In the genomic region with DNA sequence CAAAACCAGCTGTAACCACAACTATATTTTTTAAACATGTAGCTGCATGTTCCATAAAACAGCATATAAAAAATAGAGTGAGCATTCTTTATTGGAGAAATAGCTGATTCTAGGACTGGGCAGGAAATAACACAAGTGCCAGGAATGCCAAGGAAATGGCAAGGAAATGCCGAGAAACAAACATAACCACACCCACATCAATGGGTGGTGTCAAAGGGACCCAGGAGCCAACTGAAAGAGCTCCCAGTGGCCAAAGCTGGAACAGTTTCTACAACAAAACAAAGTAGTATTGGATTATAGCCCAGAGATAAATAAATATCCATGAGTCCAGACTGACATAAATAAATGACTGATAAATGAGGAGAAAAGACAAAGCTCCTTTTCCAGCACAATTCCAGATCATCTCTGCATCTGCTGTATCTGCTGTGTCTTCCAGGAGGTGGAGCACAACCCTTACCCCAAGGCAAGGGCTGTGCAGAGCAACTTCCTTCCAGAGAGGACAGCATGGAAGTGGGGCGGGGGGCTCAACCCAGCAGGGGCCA, we compare ENCODE assay signal across 8 cellular contexts. TPM values are rescaled to one million over a fixed set of nuclear protein-coding genes. Genes with fewer than 3 reads are reported as not detected.
DNase-seq lines count a peak whose midpoint lies in the region; ATAC-seq, FAIRE-seq and TF ChIP-seq lines count a peak whose summit lies in the region.

No MANE protein-coding gene starts in this region.

- no peaks in the 10 kb centered on the region for H3K79me2 ChIP-seq in GM12878 (ENCODE audit: control insufficient read depth, insufficient read depth, low read length)

- no peak overlapping the region for H3K9ac ChIP-seq in GM12878 (ENCODE audit: control insufficient read depth, insufficient read depth, low read length)

- intact Hi-C loops in GM12878 (cut with micrococcal nuclease; ENCODE audit: unreplicated experiment) (no loop called here), right lobe of liver (cut with DNase I) (no loop called here)

- POLR2A ChIA-PET in GM12878 (lab: Charles Lee): interaction anchor here (0.8 to 1.6 kb wide), 7 partner anchors 8 to 27 kb away, joined by 3 to 6 read pairs (median 4); no protein-coding TSS in a partner anchor

- H3K27me3 ChIP-seq in GM12878 (replicated peaks in 1 of 2; ENCODE audit: control insufficient read depth in 2 of 2, insufficient read depth in 2 of 2, low read length in 1 of 2): no peaks in the 10 kb centered on the region; a peak in 1 of 4 replicates
- no peaks in the 10 kb centered on the region for H3K27me3 ChIP-seq in right lobe of liver

- no peak for ATAC-seq in GM12878
- peak; percentile 62 to 69 (median 68) for ATAC-seq in right lobe of liver
- no peak for ATAC-seq in GM18907 (IDR thresholded peaks at IDR 0.05; ENCODE audit: unreplicated experiment)

- H2AFZ ChIP-seq in GM12878 (ENCODE audit: control insufficient read depth, low read depth, low read length): no peak overlapping the region

- TF ChIP-seq RAD21 in GM12878 (IDR thresholded peaks at IDR 0.05; ENCODE audit: insufficient read depth, low read depth, low read length): peak; percentile 57

- TF ChIP-seq EP300 in GM12878 (IDR thresholded peaks at IDR 0.05; ENCODE audit: borderline replicate concordance in 1 of 2, control insufficient read depth in 1 of 2, low read depth in 2 of 2, low read length in 2 of 2): no peak

- in situ Hi-C loops in GM12878 (cut with MboI): no loop called here

- peaks cover 15% of the 10 kb centered on the region for H3K4me1 ChIP-seq in GM12878 (ENCODE audit: control insufficient read depth, insufficient read depth, low read length)
- peaks cover 0 to 12% (median 6%) of the 10 kb centered on the region in 4 donors for H3K4me1 ChIP-seq in right lobe of liver

- H3K27ac ChIP-seq in GM12878 (ENCODE audit: control insufficient read depth, insufficient read depth) (no peak overlapping the region), right lobe of liver (no peak overlapping the region)

- H3K4me3 ChIP-seq in GM12878 (no peak overlapping the region), right lobe of liver (no peak overlapping the region)

- RAD21 ChIA-PET in GM12878 (lab: Charles Lee; ENCODE audit: unreplicated experiment): interaction anchor here (1.0 to 8.2 kb wide), 10 partner anchors 10 to 153 kb away, joined by 3 to 204 read pairs (median 8); no protein-coding TSS in a partner anchor

- TF ChIP-seq CTCF in GM12878 (IDR thresholded peaks at IDR 0.05 in 2 of 3, conservative IDR thresholded peaks at IDR 0.05 in 1 of 3; ENCODE audit: control insufficient read depth in 2 of 3, extremely low read depth in 1 of 3, insufficient read depth in 1 of 3, low read depth in 3 of 3, low read length in 3 of 3) (peak; percentile 2 to 36 (median 26); a peak in 2 of 6 replicates), right lobe of liver (IDR thresholded peaks at IDR 0.05) (peak; percentile 22 to 37 (median 35))

- SMC1A ChIA-PET in GM12878 (lab: Charles Lee; ENCODE audit: uncharacterized antibody, unreplicated experiment): interaction anchor here (0.7 to 18.3 kb wide), 14 partner anchors 8 to 48 kb away, joined by 3 to 560 read pairs (median 6); no protein-coding TSS in a partner anchor

- H4K20me1 ChIP-seq in GM12878 (ENCODE audit: control insufficient read depth, insufficient read depth): peaks cover 5% of the 10 kb centered on the region

- H3K36me3 ChIP-seq in GM12878 (ENCODE audit: control insufficient read depth in 2 of 2, insufficient read depth in 2 of 2, low read length in 1 of 2) (no peaks in the 10 kb centered on the region), right lobe of liver (no peaks in the 10 kb centered on the region)

- H3K9me3 ChIP-seq in GM12878 (replicated peaks; ENCODE audit: control insufficient read depth, insufficient read depth, low read length) (peaks cover 1% of the 10 kb centered on the region; the same call in 1 of the 3 replicates), right lobe of liver (no peaks in the 10 kb centered on the region)

- DNase-seq in AG08396 (ENCODE audit: low spot score) (peak; percentile 77), HT-29 (ENCODE audit: low spot score) (peak; percentile 35), GM12878 (ENCODE audit: low read depth, low spot score) (no peak), right lobe of liver (no peak), ecto neural progenitor cell (ENCODE audit: low spot score) (no peak), NCI-H1105 treated with DMSO at 0.1 percent for 48 hours (lab: John Stamatoyannopoulos, UW) (no peak)
- DNase-seq in activated CD4-positive, alpha-beta T cell treated with anti-CD3 and anti-CD28 coated beads for 48 hours: no peak

- CTCF ChIA-PET in GM12878 (lab: Yijun Ruan, JAX): interaction anchor here (0.7 to 15.5 kb wide), 12 partner anchors 9 to 158 kb away, joined by 3 to 626 read pairs (median 8); no protein-coding TSS in a partner anchor

- no peak overlapping the region for H3K4me2 ChIP-seq in GM12878 (ENCODE audit: control insufficient read depth, insufficient read depth)

- 21% methylated on average over 2 of the region's 2 CpGs for WGBS in GM12878 (ENCODE audit: insufficient coverage, insufficient replicate concordance, low lambda C conversion rate, missing lambda C conversion rate)
- WGBS in right lobe of liver (ENCODE audit: insufficient coverage, low coverage, low lambda C conversion rate, missing lambda C conversion rate): 7% methylated on average over 1 of the region's 2 CpGs

- TF ChIP-seq POLR2A in GM12878 (IDR thresholded peaks at IDR 0.05; ENCODE audit: low read depth, low read length) (no peak), right lobe of liver (IDR thresholded peaks at IDR 0.05) (no peak)

- BruUV-seq in GM12878 (replicated peaks; lab: Mats Ljungman, UMichigan): no TSS peak

- FAIRE-seq in GM12878 (lab: Jason Lieb, UNC): no peak

TF ChIP-seq in GM12878, 131 proteins besides CTCF, POLR2A, EP300 and RAD21:
- TF ChIP-seq RFX5 (IDR thresholded peaks at IDR 0.05; ENCODE audit: low read depth, low read length) (no peak), SMC3 (IDR thresholded peaks at IDR 0.05; ENCODE audit: borderline replicate concordance, low read length) (peak; percentile 42; the same call in 1 of the 2 replicates), POLR2AphosphoS5 (IDR thresholded peaks at IDR 0.05; ENCODE audit: low read length) (no peak), RUNX3 (IDR thresholded peaks at IDR 0.05; ENCODE audit: low read length) (peak; percentile 32; the same call in 1 of the 2 replicates)

RNA-seq across cellular contexts. Expression of a gene that starts 28.1 kb away (rescaled TPM):
- total RNA-seq in HT-29 (2014; rRNA removed; shearing (Covaris generic)): 3.3 and 5.0 TPM in 2 replicates
- total RNA-seq in GM12878 (2013; cell fraction: nucleolus; rRNA removed): 103 and 112 TPM in 2 replicates
- 29.8 and 34.2 TPM in 2 replicates for total RNA-seq in GM12878 (2014; rRNA removed)
- total RNA-seq in GM12878 (2014; rRNA removed; fragmentation: Illumina TruSeq; extraction: Trizol): 34.8 and 49.1 TPM in 2 replicates
- 53.7 and 61.7 TPM in 2 replicates for total RNA-seq in GM12878 (2021)
- 1.2 TPM for polyA plus RNA-seq in GM12878 (2011; ENCODE audit: low read depth)
- 18.7 and 20.8 TPM in 2 replicates for polyA plus RNA-seq in GM12878 (2011; rRNA removed)
- 18.2 and 23.2 TPM in 2 replicates for polyA plus RNA-seq in GM12878 (2011; cell fraction: cytosol; rRNA removed)
- 49.5 and 63.8 TPM in 2 replicates for polyA plus RNA-seq in GM12878 (2011; cell fraction: nucleus; rRNA removed)
- polyA plus RNA-seq in GM12878 (2012): 1.8 and 2.1 TPM in 2 replicates
- 39.9 and 41.4 TPM in 2 replicates for polyA plus RNA-seq in GM12878 (2014; fragmentation: Illumina TruSeq; extraction: Trizol)
- polyA plus RNA-seq in GM12878 (2014; fragmentation: Nextera tagmentation; extraction: Ambion mirVana): 1 to 10 TPM; 5.7 to 9.0 TPM
- 31.8 and 39.0 TPM in 2 replicates for polyA plus RNA-seq in GM12878 (2014; rRNA removed)
- polyA plus RNA-seq in GM12878 (2016; fragmentation: Nextera tagmentation; extraction: Ambion mirVana): 10 to 100 TPM in 1 of 2 experiments, 1 to 10 TPM in 1; 6.6 to 14.9 TPM
- 27.3 and 33.8 TPM in 2 replicates for polyA minus RNA-seq in GM12878 (2011; rRNA and poly(A)+ RNA removed)
- 14.4 and 17.5 TPM in 2 replicates for polyA minus RNA-seq in GM12878 (2011; cell fraction: cytosol; rRNA and poly(A)+ RNA removed)
- polyA minus RNA-seq in GM12878 (2011; cell fraction: nucleus; rRNA and poly(A)+ RNA removed): 21.9 and 30.1 TPM in 2 replicates
- 1 to 10 TPM; 4.7 to 9.9 (median 8.6) TPM for total RNA-seq in right lobe of liver

Comparison
In these comparisons a context has a peak if more than half of its experiments do, and no peak if none do; other contexts are left out.
1. DNase-seq: peak in AG08396 (single experiment) and HT-29 (single experiment); none in GM12878 (single experiment), right lobe of liver (0 of 3), ecto neural progenitor cell (single experiment), activated CD4-positive, alpha-beta T cell treated with anti-CD3 and anti-CD28 coated beads for 48 hours (single experiment) and NCI-H1105 treated with DMSO at 0.1 percent for 48 hours (single experiment).
2. ATAC-seq: peak in right lobe of liver (4 of 4); none in GM12878 (single experiment) and GM18907 (single experiment).